In the genomic region with DNA sequence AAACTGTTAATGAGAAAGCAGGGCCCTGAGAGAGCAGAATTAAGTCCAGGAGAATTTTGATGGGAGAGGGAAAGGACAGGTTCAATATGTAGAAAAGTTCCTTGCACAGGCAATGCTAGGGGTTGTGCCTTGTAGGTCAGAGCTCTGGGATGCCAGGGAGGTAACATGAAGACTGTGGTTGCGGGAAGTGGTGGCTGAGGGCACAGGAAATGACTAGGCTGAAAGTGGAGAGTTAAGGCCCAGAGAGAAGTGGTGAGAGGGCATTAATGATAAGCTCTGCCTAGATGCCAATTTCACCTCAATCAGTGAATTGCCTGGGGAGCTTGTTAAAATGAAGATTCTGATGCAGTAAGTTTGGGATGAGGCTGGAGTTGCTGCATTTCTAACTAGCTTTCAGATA, we compare ENCODE assay signal across 25 cellular contexts. TPM values are rescaled to one million over a fixed set of nuclear protein-coding genes. Genes with fewer than 3 reads are reported as not detected.
A peak's percentile ranks its signal among the peaks of the same experiment; 100 is the strongest.
DNase-seq lines count a peak whose midpoint lies in the region; ATAC-seq and TF ChIP-seq lines count a peak whose summit lies in the region.
"Had no signal": no experiment of that assay in that cellular context is flagged by ENCODE, and none has a peak within 500 bp of the region (broad histone marks: within the 10 kb centered on the region; RNA-seq: fewer than 3 reads in every experiment).

No MANE protein-coding gene starts in this region.

- H3K27ac Mint-ChIP-seq in natural killer cell treated with Interleukin-12 subunit alpha and Interleukin-12 subunit beta and Interleukin-15 and Interleukin-18, amount 100 ng/mL, for 72 hours: no peak overlapping the region
- no peak overlapping the region for H3K27ac Mint-ChIP-seq in natural killer cell
- H3K27ac Mint-ChIP-seq in naive thymus-derived CD4-positive, alpha-beta T cell: peak overlapping the region in 1 of 9 donors; percentile 74
- H3K27ac Mint-ChIP-seq: activated CD4-positive, alpha-beta T cell treated with anti-CD3 and anti-CD28 coated beads, Interleukin-2, amount 10 ng/mL, durations not matched to agents 7 days and 5 days; activated naive CD4-positive, alpha-beta T cell treated with anti-CD3 and anti-CD28 coated beads, Interleukin-2, amount 50 U/mL, for 24 hours; CD4-positive, alpha-beta T cell; stimulated activated memory B cell treated with anti-CD40 and anti-IgM and Interleukin-4, amounts not matched to agents 10 μg/mL and 1 μg/mL and 100 μg/mL, for 72 hours had no signal

- no peaks in the 10 kb centered on the region for H3K27me3 ChIP-seq in naive thymus-derived CD4-positive, alpha-beta T cell (ENCODE audit: control insufficient read depth in 2 of 2, insufficient read depth in 2 of 2, low read length in 2 of 2)
- H3K27me3 ChIP-seq: MG63, right atrium auricular region had no signal

- H3K4me3 ChIP-seq in naive thymus-derived CD4-positive, alpha-beta T cell (ENCODE audit: low read length): no peak overlapping the region
- H3K4me3 ChIP-seq: MG63, right atrium auricular region, SK-N-MC, tibial artery had no signal

- H3K4me1 Mint-ChIP-seq in natural killer cell treated with Interleukin-12 subunit alpha and Interleukin-12 subunit beta and Interleukin-15 and Interleukin-18, amount 100 ng/mL, for 72 hours (ENCODE audit: low read depth in 2 of 2): peaks cover 4 to 6% of the 10 kb centered on the region in 2 donors
- H3K4me1 Mint-ChIP-seq in natural killer cell: peaks cover 0 to 6% of the 10 kb centered on the region in 2 donors
- peaks cover 0 to 11% (median 5%) of the 10 kb centered on the region in 7 donors for H3K4me1 Mint-ChIP-seq in naive thymus-derived CD4-positive, alpha-beta T cell
- H3K4me1 Mint-ChIP-seq: stimulated activated memory B cell treated with anti-CD40 and anti-IgM and Interleukin-4, amounts not matched to agents 10 μg/mL and 1 μg/mL and 100 μg/mL, for 72 hours had no signal

- H3K4me1 ChIP-seq in naive thymus-derived CD4-positive, alpha-beta T cell (ENCODE audit: control insufficient read depth in 2 of 2, insufficient read depth in 2 of 2, low read length in 2 of 2): no peaks in the 10 kb centered on the region
- H3K4me1 ChIP-seq: right atrium auricular region, tibial artery had no signal

- no peaks in the 10 kb centered on the region for H3K36me3 ChIP-seq in naive thymus-derived CD4-positive, alpha-beta T cell (ENCODE audit: control insufficient read depth in 2 of 3, insufficient read depth in 3 of 3, low read length in 3 of 3)
- H3K36me3 ChIP-seq: MG63, right atrium auricular region, tibial artery had no signal

- no peaks in the 10 kb centered on the region for H3K27me3 Mint-ChIP-seq in natural killer cell treated with Interleukin-12 subunit alpha and Interleukin-12 subunit beta and Interleukin-15 and Interleukin-18, amount 100 ng/mL, for 72 hours
- H3K27me3 Mint-ChIP-seq in natural killer cell (ENCODE audit: low read depth in 2 of 2): no peaks in the 10 kb centered on the region
- H3K27me3 Mint-ChIP-seq in naive thymus-derived CD4-positive, alpha-beta T cell: peaks cover 0 to 5% (median 0%) of the 10 kb centered on the region in 5 donors
- H3K27me3 Mint-ChIP-seq: activated CD4-positive, alpha-beta T cell treated with anti-CD3 and anti-CD28 coated beads, Interleukin-2, amount 10 ng/mL, durations not matched to agents 7 days and 5 days; activated naive CD4-positive, alpha-beta T cell treated with anti-CD3 and anti-CD28 coated beads, Interleukin-2, amount 50 U/mL, for 24 hours; CD4-positive, alpha-beta T cell; stimulated activated memory B cell treated with anti-CD40 and anti-IgM and Interleukin-4, amounts not matched to agents 10 μg/mL and 1 μg/mL and 100 μg/mL, for 72 hours had no signal

- no peak for TF ChIP-seq CTCF in natural killer cell (IDR thresholded peaks at IDR 0.05)

- H3K4me3 Mint-ChIP-seq in natural killer cell treated with Interleukin-12 subunit alpha and Interleukin-12 subunit beta and Interleukin-15 and Interleukin-18, amount 100 ng/mL, for 72 hours: peak overlapping the region; percentile 18
- H3K4me3 Mint-ChIP-seq in natural killer cell: no peak overlapping the region
- H3K4me3 Mint-ChIP-seq in naive thymus-derived CD4-positive, alpha-beta T cell: no peak overlapping the region
- H3K4me3 Mint-ChIP-seq: activated CD4-positive, alpha-beta T cell treated with anti-CD3 and anti-CD28 coated beads, Interleukin-2, amount 10 ng/mL, durations not matched to agents 7 days and 5 days; activated naive CD4-positive, alpha-beta T cell treated with anti-CD3 and anti-CD28 coated beads, Interleukin-2, amount 50 U/mL, for 24 hours; CD4-positive, alpha-beta T cell; stimulated activated memory B cell treated with anti-CD40 and anti-IgM and Interleukin-4, amounts not matched to agents 10 μg/mL and 1 μg/mL and 100 μg/mL, for 72 hours had no signal

- H3K36me3 Mint-ChIP-seq in natural killer cell treated with Interleukin-12 subunit alpha and Interleukin-12 subunit beta and Interleukin-15 and Interleukin-18, amount 100 ng/mL, for 72 hours: no peaks in the 10 kb centered on the region
- H3K36me3 Mint-ChIP-seq in natural killer cell: no peaks in the 10 kb centered on the region
- H3K36me3 Mint-ChIP-seq in naive thymus-derived CD4-positive, alpha-beta T cell: no peaks in the 10 kb centered on the region
- H3K36me3 Mint-ChIP-seq: activated naive CD4-positive, alpha-beta T cell treated with anti-CD3 and anti-CD28 coated beads, Interleukin-2, amount 50 U/mL, for 24 hours; stimulated activated memory B cell treated with anti-CD40 and anti-IgM and Interleukin-4, amounts not matched to agents 10 μg/mL and 1 μg/mL and 100 μg/mL, for 72 hours had no signal

- intact Hi-C loops in natural killer cell (cut with micrococcal nuclease): no loop called here
- intact Hi-C loops in naive thymus-derived CD4-positive, alpha-beta T cell (cut with micrococcal nuclease): no loop called here
- intact Hi-C loops in posterior vena cava (cut with DNase I): no loop called here

- no peak for ATAC-seq in natural killer cell treated with Interleukin-12 subunit alpha and Interleukin-12 subunit beta and Interleukin-15 and Interleukin-18, amount 100 ng/mL, for 72 hours
- ATAC-seq in natural killer cell (no peak), HG03457 (IDR thresholded peaks at IDR 0.05; ENCODE audit: unreplicated experiment) (peak; percentile 80)
- peak; percentile 66 for ATAC-seq in naive thymus-derived CD4-positive, alpha-beta T cell
- ATAC-seq: Panc1 had no signal

- CTCF ChIA-PET in naive thymus-derived CD4-positive, alpha-beta T cell (lab: Charles Lee): interaction anchor here (0.8 kb wide), 1 partner anchor 25 kb away, joined by 3 read pairs; no protein-coding TSS in a partner anchor

- POLR2A ChIA-PET in naive thymus-derived CD4-positive, alpha-beta T cell (lab: Charles Lee): no interaction called here

- DNase-seq in natural killer cell treated with Interleukin-12 subunit alpha and Interleukin-12 subunit beta and Interleukin-15 and Interleukin-18, amount 100 ng/mL, for 72 hours (ENCODE audit: low spot score): no peak
- DNase-seq in natural killer cell: no peak
- DNase-seq in OCI-M1 (lab: John Stamatoyannopoulos, UW): peak; percentile 33
- DNase-seq in naive thymus-derived CD4-positive, alpha-beta T cell: no peak
- DNase-seq in dedifferentiated amniotic fluid mesenchymal stem cell (ENCODE audit: extremely low spot score): no peak
- DNase-seq in posterior vena cava (ENCODE audit: low spot score): no peak
- no peak for DNase-seq in hypothalamus (lab: John Stamatoyannopoulos, UW)
- DNase-seq: activated CD4-positive, alpha-beta T cell treated with anti-CD3 and anti-CD28 coated beads, Interleukin-2, amount 10 ng/mL, durations not matched to agents 7 days and 5 days; CD4-positive, alpha-beta T cell; DMS79; GOT3; head of caudate nucleus; NCI-H1694 treated with DMSO at 0.1 percent for 48 hours; NCI-H774; occipital lobe; T-helper 9 cell; tibial artery had no signal

- no peaks in the 10 kb centered on the region for H3K9me3 ChIP-seq in naive thymus-derived CD4-positive, alpha-beta T cell (ENCODE audit: control insufficient read depth in 2 of 3, low read length in 3 of 3)
- H3K9me3 ChIP-seq: MG63, right atrium auricular region, tibial artery had no signal

- H3K9me3 Mint-ChIP-seq in natural killer cell treated with Interleukin-12 subunit alpha and Interleukin-12 subunit beta and Interleukin-15 and Interleukin-18, amount 100 ng/mL, for 72 hours: peaks cover 4% of the 10 kb centered on the region
- H3K9me3 Mint-ChIP-seq in natural killer cell: peaks cover 3% of the 10 kb centered on the region in 2 donors
- peaks cover 0 to 2% (median 0%) of the 10 kb centered on the region in 11 donors for H3K9me3 Mint-ChIP-seq in naive thymus-derived CD4-positive, alpha-beta T cell
- H3K9me3 Mint-ChIP-seq: activated CD4-positive, alpha-beta T cell treated with anti-CD3 and anti-CD28 coated beads, Interleukin-2, amount 10 ng/mL, durations not matched to agents 7 days and 5 days; activated naive CD4-positive, alpha-beta T cell treated with anti-CD3 and anti-CD28 coated beads, Interleukin-2, amount 50 U/mL, for 24 hours; CD4-positive, alpha-beta T cell; stimulated activated memory B cell treated with anti-CD40 and anti-IgM and Interleukin-4, amounts not matched to agents 10 μg/mL and 1 μg/mL and 100 μg/mL, for 72 hours had no signal

- no peak overlapping the region for H3K27ac ChIP-seq in naive thymus-derived CD4-positive, alpha-beta T cell (ENCODE audit: low read depth, low read length)
- H3K27ac ChIP-seq: right atrium auricular region, SK-N-MC, tibial artery had no signal

RNA-seq across cellular contexts. Expression of a gene that starts 31.5 kb away (rescaled TPM):
- not detected for total RNA-seq in natural killer cell treated with Interleukin-12 subunit alpha and Interleukin-12 subunit beta and Interleukin-15 and Interleukin-18, amount 100 ng/mL, for 72 hours
- total RNA-seq in natural killer cell (not detected), posterior vena cava (not detected)
- not detected for total RNA-seq in naive thymus-derived CD4-positive, alpha-beta T cell
- not detected for polyA plus RNA-seq in naive thymus-derived CD4-positive, alpha-beta T cell
- total RNA-seq: activated CD4-positive, alpha-beta T cell treated with anti-CD3 and anti-CD28 coated beads, Interleukin-2, amount 10 ng/mL, durations not matched to agents 7 days and 5 days; CD4-positive, alpha-beta T cell; lower leg skin; occipital lobe; right atrium auricular region had no signal

Comparison
In these comparisons a context has a peak if more than half of its experiments do, and no peak if none do; other contexts are left out.
1. ATAC-seq: peak in HG03457 (single experiment) and naive thymus-derived CD4-positive, alpha-beta T cell (single experiment); none in natural killer cell treated with Interleukin-12 subunit alpha and Interleukin-12 subunit beta and Interleukin-15 and Interleukin-18, amount 100 ng/mL, for 72 hours (0 of 2) and natural killer cell (0 of 3).